13 cellular contexts compared by ENCODE assay signal in genomic region chr2:216315817-216316603, GRCh38. TPM values are rescaled to one million over a fixed set of nuclear protein-coding genes. Genes with fewer than 3 reads are reported as not detected.
A peak's percentile ranks its signal among the peaks of the same experiment; 100 is the strongest.
DNase-seq lines count a peak whose midpoint lies in the region; ATAC-seq, FAIRE-seq and TF ChIP-seq lines count a peak whose summit lies in the region.
"Had no signal": no experiment of that assay in that cellular context is flagged by ENCODE, and none has a peak within 500 bp of the region (broad histone marks: within the 10 kb centered on the region; RNA-seq: fewer than 3 reads in every experiment).

No MANE protein-coding gene starts in this region.

- H3K9ac ChIP-seq in SK-N-SH: peak overlapping the region; percentile 73

- H3K4me1 ChIP-seq in left ventricle myocardium inferior (peaks cover 6% of the 10 kb centered on the region), SK-N-SH (ENCODE audit: control insufficient read depth in 1 of 2, insufficient read depth in 2 of 2, low read depth in 1 of 2, low read length in 1 of 2) (peaks cover 8 to 29% of the 10 kb centered on the region in 2 experiments), prostate gland (replicated peaks) (no peaks in the 10 kb centered on the region)

- WGBS in SK-N-SH (ENCODE audit: low lambda C conversion rate): 24% methylated on average over 18 of the region's 18 CpGs
- 32% methylated on average over 18 of the region's 18 CpGs for WGBS in prostate gland

- H3F3A ChIP-seq in SK-N-SH (replicated peaks; ENCODE audit: insufficient read depth): peaks cover 28% of the 10 kb centered on the region

- peak overlapping the region; percentile 2 for H3K4me3 ChIP-seq in left ventricle myocardium inferior
- 0 out of 4 replicates have a peak overlapping the region, but pooled peaks of 1 of the 2 experiments have one; percentile 6 for H3K4me3 ChIP-seq in SK-N-SH (ENCODE audit: low read depth in 2 of 2, low read length in 1 of 2)
- H3K4me3 ChIP-seq in prostate gland: no peak overlapping the region

- DNase-seq in left ventricle myocardium inferior: no peak
- DNase-seq in left ventricle myocardium superior: no peak
- peak; percentile 28 for DNase-seq in SK-N-SH
- peak; percentile 14 for DNase-seq in fibroblast of the conjunctiva (ENCODE audit: low read depth)
- DNase-seq in urothelium cell line (ENCODE audit: low spot score): peak; percentile 69
- DNase-seq in stimulated activated naive CD4-positive, alpha-beta T cell (lab: John Stamatoyannopoulos, UW): no peak
- no peak for DNase-seq in prostate gland (ENCODE audit: low spot score)
- no peak for DNase-seq in NCI-H524 treated with DMSO at 0.1 percent for 48 hours (lab: John Stamatoyannopoulos, UW)
- DNase-seq: activated CD8-positive, alpha-beta memory T cell treated with anti-CD3 and anti-CD28 coated beads, Interleukin-2, amount 10 ng/mL, durations not matched to agents 7 days and 5 days; NCI-H524; posterior cingulate gyrus; stimulated activated naive B cell treated with anti-CD40 and anti-IgM and Interleukin-4, amounts not matched to agents 10 μg/mL and 1 μg/mL and 100 μg/mL, for 72 hours had no signal

- peaks cover 59% of the 10 kb centered on the region for H3K79me2 ChIP-seq in SK-N-SH (ENCODE audit: insufficient read depth)

- TF ChIP-seq CTCF in left ventricle myocardium inferior (IDR thresholded peaks at IDR 0.05; ENCODE audit: borderline replicate concordance) (no peak), SK-N-SH (IDR thresholded peaks at IDR 0.05) (no peak), prostate gland (IDR thresholded peaks at IDR 0.05) (no peak)

- CTCF ChIA-PET in SK-N-SH (lab: Yijun Ruan, JAX): interaction anchor here (1.1 kb wide), 1 partner anchor 89 kb away, joined by 4 read pairs; no protein-coding TSS in a partner anchor

- FAIRE-seq in urothelium cell line (lab: Jason Lieb, UNC): peak; percentile 23

- no peaks in the 10 kb centered on the region for H3K9me2 ChIP-seq in SK-N-SH

- no peak for TF ChIP-seq POLR2A in prostate gland (IDR thresholded peaks at IDR 0.05)

- H3K36me3 ChIP-seq in left ventricle myocardium inferior (no peaks in the 10 kb centered on the region), SK-N-SH (replicated peaks in 1 of 2; ENCODE audit: control insufficient read depth in 1 of 2, insufficient read depth in 2 of 2, low read length in 1 of 2) (peaks cover 0 to 5% of the 10 kb centered on the region in 2 experiments), prostate gland (no peaks in the 10 kb centered on the region)

- peak overlapping the region; percentile 53; the same call in 1 of the 2 replicates for H2AFZ ChIP-seq in SK-N-SH (ENCODE audit: low read depth)

- peak overlapping the region; percentile 69 for H3K4me2 ChIP-seq in SK-N-SH

- no peak for ATAC-seq in left ventricle myocardium superior
- ATAC-seq: activated CD8-positive, alpha-beta memory T cell treated with anti-CD3 and anti-CD28 coated beads, Interleukin-2, amount 10 ng/mL, durations not matched to agents 7 days and 5 days; stimulated activated naive B cell treated with anti-CD40 and anti-IgM and Interleukin-4, amounts not matched to agents 10 μg/mL and 1 μg/mL and 100 μg/mL, for 72 hours had no signal

- no peak for TF ChIP-seq RAD21 in SK-N-SH (IDR thresholded peaks at IDR 0.05; ENCODE audit: low read length)

- intact Hi-C loops in left ventricle myocardium inferior (cut with micrococcal nuclease): no loop called here
- intact Hi-C loops in left ventricle myocardium superior (cut with micrococcal nuclease): no loop called here
- intact Hi-C loops in prostate gland (cut with DNase I): no loop called here

- peaks cover 34% of the 10 kb centered on the region for H3K27me3 ChIP-seq in left ventricle myocardium inferior (ENCODE audit: low read depth)
- no peaks in the 10 kb centered on the region for H3K27me3 ChIP-seq in SK-N-SH (ENCODE audit: insufficient read depth)
- no peaks in the 10 kb centered on the region for H3K27me3 ChIP-seq in prostate gland (replicated peaks; ENCODE audit: insufficient read depth)

- H3K9me3 ChIP-seq in left ventricle myocardium inferior (replicated peaks) (peaks cover 4% of the 10 kb centered on the region), SK-N-SH (no peaks in the 10 kb centered on the region), prostate gland (no peaks in the 10 kb centered on the region)

- no peaks in the 10 kb centered on the region for H4K20me1 ChIP-seq in SK-N-SH (ENCODE audit: insufficient read depth)

- H3K27ac ChIP-seq in left ventricle myocardium inferior (replicated peaks) (no peak overlapping the region), SK-N-SH (ENCODE audit: low read depth in 2 of 2, low read length in 1 of 2) (peak overlapping the region; percentile 69 to 93), prostate gland (no peak overlapping the region)
- H3K27ac ChIP-seq: C4-2B had no signal

- TF ChIP-seq EP300 in SK-N-SH (IDR thresholded peaks at IDR 0.05; ENCODE audit: borderline replicate concordance in 1 of 2, low read depth in 1 of 2, low read length in 1 of 2): 0 out of 4 replicates have a peak, but pooled peaks of 1 of the 2 experiments have one; percentile 14

- POLR2A ChIA-PET in SK-N-SH (lab: Yijun Ruan, JAX): no interaction called here

TF ChIP-seq in SK-N-SH, 30 proteins besides CTCF, POLR2A, EP300 and RAD21 (continues in another document):
- TF ChIP-seq FOXJ3 (CRISPR knock-in tag; IDR thresholded peaks at IDR 0.05) (no peak), ZBTB33 (IDR thresholded peaks at IDR 0.05; ENCODE audit: borderline replicate concordance, low read depth) (no peak), GABPA (IDR thresholded peaks at IDR 0.05; ENCODE audit: low read depth) (peak; percentile 30; the same call in 1 of the 2 replicates), YY1 (IDR thresholded peaks at IDR 0.05; ENCODE audit: low read depth) (0 out of 2 replicates have a peak, but pooled peaks have one; percentile 13), JUND (IDR thresholded peaks at IDR 0.05) (peak; percentile 44; the same call in 1 of the 2 replicates), TCF12 (IDR thresholded peaks at IDR 0.05) (peak; percentile 80), ELF1 (IDR thresholded peaks at IDR 0.05) (no peak), MAX (IDR thresholded peaks at IDR 0.05; ENCODE audit: low read depth) (peak; percentile 32; the same call in 1 of the 2 replicates), RFX5 (IDR thresholded peaks at IDR 0.05; ENCODE audit: low read length) (no peak), EZH2phosphoT487 (IDR thresholded peaks at IDR 0.05; ENCODE audit: borderline replicate concordance, low read depth) (no peak), MEF2A (IDR thresholded peaks at IDR 0.05; ENCODE audit: borderline replicate concordance, low read depth) (no peak), FOSL2 (IDR thresholded peaks at IDR 0.05; ENCODE audit: borderline replicate concordance, low read depth) (peak; percentile 72)
- TF ChIP-seq, protein P1, sequence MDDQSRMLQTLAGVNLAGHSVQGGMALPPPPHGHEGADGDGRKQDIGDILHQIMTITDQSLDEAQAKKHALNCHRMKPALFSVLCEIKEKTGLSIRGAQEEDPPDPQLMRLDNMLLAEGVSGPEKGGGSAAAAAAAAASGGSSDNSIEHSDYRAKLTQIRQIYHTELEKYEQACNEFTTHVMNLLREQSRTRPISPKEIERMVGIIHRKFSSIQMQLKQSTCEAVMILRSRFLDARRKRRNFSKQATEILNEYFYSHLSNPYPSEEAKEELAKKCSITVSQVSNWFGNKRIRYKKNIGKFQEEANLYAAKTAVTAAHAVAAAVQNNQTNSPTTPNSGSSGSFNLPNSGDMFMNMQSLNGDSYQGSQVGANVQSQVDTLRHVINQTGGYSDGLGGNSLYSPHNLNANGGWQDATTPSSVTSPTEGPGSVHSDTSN (IDR thresholded peaks at IDR 0.05): peak; percentile 76

RNA-seq across cellular contexts. Expression of gene MARCHF4, which starts 56.3 kb away (rescaled TPM):
- total RNA-seq in left ventricle myocardium inferior (0.08 TPM), left ventricle myocardium superior (not detected), prostate gland (not detected)
- 7.3 and 7.6 TPM in 2 replicates for polyA plus RNA-seq in SK-N-SH (2012; rRNA removed)
- 6.3 and 7.8 TPM in 2 replicates for polyA plus RNA-seq in SK-N-SH (2012; cell fraction: cytosol; rRNA removed)
- 6.8 and 7.7 TPM in 2 replicates for polyA plus RNA-seq in SK-N-SH (2012; cell fraction: nucleus; rRNA removed)
- total RNA-seq: activated CD8-positive, alpha-beta memory T cell treated with anti-CD3 and anti-CD28 coated beads, Interleukin-2, amount 10 ng/mL, durations not matched to agents 7 days and 5 days had no signal

Comparison
In these comparisons a context has a peak if more than half of its experiments do, and no peak if none do; other contexts are left out.
1. DNase-seq: peak in SK-N-SH (single experiment), fibroblast of the conjunctiva (single experiment) and urothelium cell line (single experiment); none in left ventricle myocardium inferior (single experiment), left ventricle myocardium superior (single experiment), stimulated activated naive CD4-positive, alpha-beta T cell (0 of 6), prostate gland (single experiment) and NCI-H524 treated with DMSO at 0.1 percent for 48 hours (single experiment).
2. H3K27ac ChIP-seq: peak in SK-N-SH (2 of 2); none in left ventricle myocardium inferior (single experiment) and prostate gland (0 of 2).